ENCODE assay signal across 1 cellular context in genomic region chr19:55244004-55244680, GRCh38.
TF ChIP-seq lines count a peak whose summit lies in the region.

No MANE protein-coding gene starts in this region.

TF ChIP-seq in WTC11, 78 proteins besides CTCF, POLR2A, EP300 and RAD21:
- TF ChIP-seq ZNF423 (CRISPR knock-in tag; IDR thresholded peaks at IDR 0.05): no peak
- TF ChIP-seq ZNF121 (CRISPR knock-in tag; IDR thresholded peaks at IDR 0.05): no peak
